17 cellular contexts compared by ENCODE assay signal in the genomic region with DNA sequence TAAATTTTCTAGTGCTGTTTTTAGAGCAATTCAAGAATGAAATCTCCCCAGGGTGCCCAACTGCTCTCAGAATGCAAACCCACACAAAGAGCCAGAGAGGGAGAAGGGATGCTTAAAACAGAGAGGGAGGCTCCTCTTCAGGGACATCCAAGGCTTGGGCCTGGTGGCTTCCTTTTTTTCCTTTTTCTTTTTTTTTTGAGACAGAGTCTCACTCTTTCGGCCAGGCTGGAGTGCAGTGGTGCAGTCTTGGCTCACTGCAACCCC. TPM values are rescaled to one million over a fixed set of nuclear protein-coding genes. Genes with fewer than 3 reads are reported as not detected.
DNase-seq lines count a peak whose midpoint lies in the region; ATAC-seq and TF ChIP-seq lines count a peak whose summit lies in the region.
"Had no signal": no experiment of that assay in that cellular context is flagged by ENCODE, and none has a peak within 500 bp of the region (broad histone marks: within the 10 kb centered on the region; RNA-seq: fewer than 3 reads in every experiment).

No MANE protein-coding gene starts in this region.

- peaks cover 62% of the 10 kb centered on the region for H3K4me1 ChIP-seq in DOHH2 (ENCODE audit: control insufficient read depth, low read length)

- no peak for DNase-seq in dorsolateral prefrontal cortex
- no peak for DNase-seq in activated CD4-positive, alpha-beta T cell treated with anti-CD3 and anti-CD28 coated beads, Interleukin-2, amount 10 ng/mL, durations not matched to agents 24 days and 14 days
- no peak for DNase-seq in left colon
- DNase-seq in T-helper 17 cell, result no peak
- DNase-seq: ACHN, DMS79, natural killer cell, NCI-H1048, NCI-H446 treated with DMSO at 0.1 percent for 48 hours had no signal

- peaks cover 5% of the 10 kb centered on the region for H3K36me3 ChIP-seq in DOHH2 (ENCODE audit: control insufficient read depth, low read length)
- H3K36me3 ChIP-seq: adrenal gland had no signal

- H3K4me3 Mint-ChIP-seq in activated CD4-positive, alpha-beta T cell treated with anti-CD3 and anti-CD28 coated beads, Interleukin-2, amount 10 ng/mL, durations not matched to agents 24 days and 14 days, result no peak overlapping the region
- no peak overlapping the region for H3K4me3 Mint-ChIP-seq in T-helper 17 cell
- H3K4me3 Mint-ChIP-seq: natural killer cell had no signal

- ATAC-seq in GM21367 (IDR thresholded peaks at IDR 0.05; ENCODE audit: unreplicated experiment) (peak; percentile 30), HG03095 (IDR thresholded peaks at IDR 0.05; ENCODE audit: unreplicated experiment) (peak; percentile 26), left colon (no peak), HG03139 (IDR thresholded peaks at IDR 0.05; ENCODE audit: unreplicated experiment) (no peak), T-helper 17 cell (no peak)
- ATAC-seq: HCT116, natural killer cell had no signal

- H3K79me2 ChIP-seq in DOHH2 (ENCODE audit: control insufficient read depth, low read length), result no peaks in the 10 kb centered on the region

- no peaks in the 10 kb centered on the region for H4K20me1 ChIP-seq in DOHH2 (ENCODE audit: control insufficient read depth, insufficient read depth, low read depth, low read length)

- intact Hi-C loops in dorsolateral prefrontal cortex (cut with DNase I) (no loop called here), left colon (cut with DNase I, micrococcal nuclease) (no loop called here)
- intact Hi-C loops in activated CD4-positive, alpha-beta T cell treated with anti-CD3 and anti-CD28 coated beads, Interleukin-2, amount 10 ng/mL, durations not matched to agents 24 days and 14 days (cut with micrococcal nuclease), result no loop called here

- no peaks in the 10 kb centered on the region for H3K27me3 ChIP-seq in DOHH2 (ENCODE audit: control insufficient read depth, low read length)
- no peaks in the 10 kb centered on the region for H3K27me3 ChIP-seq in dorsolateral prefrontal cortex
- H3K27me3 ChIP-seq: adrenal gland had no signal

- peaks cover 19% of the 10 kb centered on the region for H3F3A ChIP-seq in DOHH2 (ENCODE audit: control insufficient read depth, insufficient read depth)

- peaks cover 22% of the 10 kb centered on the region for H3K9me3 Mint-ChIP-seq in activated CD4-positive, alpha-beta T cell treated with anti-CD3 and anti-CD28 coated beads, Interleukin-2, amount 10 ng/mL, durations not matched to agents 24 days and 14 days

- H3K27ac ChIP-seq in DOHH2 (ENCODE audit: low read depth, low read length) (peak overlapping the region; percentile 95), dorsolateral prefrontal cortex (peak overlapping the region in 42 of 59 donors; percentile 10 to 83 (median 62))
- H3K27ac ChIP-seq: coronary artery, RWPE1 had no signal

- H3K9me3 ChIP-seq in DOHH2 (ENCODE audit: control insufficient read depth, insufficient read depth, low read length), result peaks cover 8% of the 10 kb centered on the region; the same call in 1 of the 2 replicates
- no peaks in the 10 kb centered on the region for H3K9me3 ChIP-seq in T-helper 17 cell (ENCODE audit: control insufficient read depth, low read length, poor library complexity, severe bottlenecking)

- H3K27me3 Mint-ChIP-seq in activated CD4-positive, alpha-beta T cell treated with anti-CD3 and anti-CD28 coated beads, Interleukin-2, amount 10 ng/mL, durations not matched to agents 24 days and 14 days, result peaks cover 5% of the 10 kb centered on the region
- H3K27me3 Mint-ChIP-seq in T-helper 17 cell, result no peaks in the 10 kb centered on the region

- TF ChIP-seq CTCF in DOHH2 (IDR thresholded peaks at IDR 0.05; ENCODE audit: low read depth, low read length, poor library complexity, severe bottlenecking) (no peak), dorsolateral prefrontal cortex (IDR thresholded peaks at IDR 0.05 in 54 of 56, conservative IDR thresholded peaks at IDR 0.05 in 2 of 56; ENCODE audit: low read depth in 1 of 56, partially characterized antibody in 56 of 56) (no peak)

- no peak overlapping the region for H3K27ac Mint-ChIP-seq in activated CD4-positive, alpha-beta T cell treated with anti-CD3 and anti-CD28 coated beads, Interleukin-2, amount 10 ng/mL, durations not matched to agents 24 days and 14 days
- H3K27ac Mint-ChIP-seq in T-helper 17 cell, result no peak overlapping the region
- H3K27ac Mint-ChIP-seq: natural killer cell had no signal

- no peaks in the 10 kb centered on the region for H3K36me3 Mint-ChIP-seq in activated CD4-positive, alpha-beta T cell treated with anti-CD3 and anti-CD28 coated beads, Interleukin-2, amount 10 ng/mL, durations not matched to agents 24 days and 14 days (ENCODE audit: low read depth)
- H3K36me3 Mint-ChIP-seq in T-helper 17 cell (ENCODE audit: low read depth), result no peaks in the 10 kb centered on the region

- peak overlapping the region; percentile 62 for H3K4me3 ChIP-seq in DOHH2 (ENCODE audit: low read length)
- H3K4me3 ChIP-seq in dorsolateral prefrontal cortex, result no peak overlapping the region
- H3K4me3 ChIP-seq: adrenal gland, coronary artery had no signal

- no peaks in the 10 kb centered on the region for H3K9me2 ChIP-seq in DOHH2 (replicated peaks; ENCODE audit: control insufficient read depth, low read length)

- peak overlapping the region; percentile 82 for H3K4me2 ChIP-seq in DOHH2 (ENCODE audit: low read length)

- no peaks in the 10 kb centered on the region for H3K4me1 Mint-ChIP-seq in activated CD4-positive, alpha-beta T cell treated with anti-CD3 and anti-CD28 coated beads, Interleukin-2, amount 10 ng/mL, durations not matched to agents 24 days and 14 days
- H3K4me1 Mint-ChIP-seq in T-helper 17 cell, result no peaks in the 10 kb centered on the region
- H3K4me1 Mint-ChIP-seq: natural killer cell had no signal

RNA-seq across cellular contexts. Expression of a gene that starts 32.8 kb away (rescaled TPM):
- total RNA-seq in dorsolateral prefrontal cortex (100 to 1,000 TPM in 2 of 120 experiments, 10 to 100 TPM in 118; 36.1 to 104 (median 69.2) TPM), left colon (10 to 100 TPM; 57.6 to 58.0 TPM), T-helper 17 cell (10 to 100 TPM; 56.9 to 60.0 TPM)
- 58.1 and 67.3 TPM in 2 replicates for total RNA-seq in activated CD4-positive, alpha-beta T cell treated with anti-CD3 and anti-CD28 coated beads, Interleukin-2, amount 10 ng/mL, durations not matched to agents 24 days and 14 days

Comparison
In these comparisons a context has a peak if more than half of its experiments do, and no peak if none do; other contexts are left out.
1. ATAC-seq: peak in GM21367 (single experiment) and HG03095 (single experiment); none in left colon (single experiment), HG03139 (single experiment) and T-helper 17 cell (single experiment).